In the genomic region with DNA sequence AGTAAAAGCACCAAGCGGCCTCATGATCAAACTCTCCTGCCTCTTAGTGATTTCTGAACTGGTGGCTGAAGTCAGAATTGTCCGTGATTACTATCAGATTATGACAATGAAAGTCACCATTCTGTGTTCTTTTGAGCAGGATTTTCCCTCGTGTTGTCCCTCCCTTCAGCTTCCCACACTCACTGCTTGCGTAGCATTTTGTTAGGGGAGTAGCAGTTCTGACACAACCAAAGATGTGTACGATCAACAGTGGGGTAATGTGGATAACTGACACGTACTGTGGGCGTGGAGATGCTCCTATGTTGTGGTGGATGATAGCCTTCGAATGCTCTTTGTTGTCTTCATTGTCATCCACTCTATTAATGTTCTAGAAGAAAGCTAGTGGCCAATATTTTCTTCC, we compare ENCODE assay signal across 17 cellular contexts.
A peak's percentile ranks its signal among the peaks of the same experiment; 100 is the strongest.
DNase-seq lines count a peak whose midpoint lies in the region; ATAC-seq and TF ChIP-seq lines count a peak whose summit lies in the region.
"Had no signal": no experiment of that assay in that cellular context is flagged by ENCODE, and none has a peak within 500 bp of the region (broad histone marks: within the 10 kb centered on the region; RNA-seq: fewer than 3 reads in every experiment).

No MANE protein-coding gene starts in this region.

- peak; percentile 27 for DNase-seq in stimulated activated CD4-positive, alpha-beta T cell treated with anti-CD3 and anti-CD28 coated beads, Interleukin-1b, Interleukin-23, amount 100 ng/mL, for 48 hours
- no peak for DNase-seq in stimulated activated CD4-positive, alpha-beta T cell treated with anti-CD3 and anti-CD28 coated beads, Interleukin-4, amount 100 ng/mL, for 4 hours
- DNase-seq in activated CD4-positive, alpha-beta T cell treated with anti-CD3 and anti-CD28 coated beads, Interleukin-2, amount 10 ng/mL, durations not matched to agents 7 days and 5 days, result no peak
- peak; percentile 35 to 47 (median 38) for DNase-seq in effector memory CD4-positive, alpha-beta T cell
- DNase-seq in testis (no peak), ovary (no peak)
- DNase-seq in activated CD4-positive, CD25-positive, alpha-beta regulatory T cell (lab: John Stamatoyannopoulos, UW), result no peak
- DNase-seq: amygdala, COR-L47, HCEC 1CT, heart right ventricle, islet precursor cell, NCI-H2171, NCI-H82 had no signal

- peaks cover 39% of the 10 kb centered on the region for H3K36me3 Mint-ChIP-seq in activated CD4-positive, alpha-beta T cell treated with anti-CD3 and anti-CD28 coated beads, Interleukin-2, amount 10 ng/mL, durations not matched to agents 7 days and 5 days (ENCODE audit: low read depth)

- 83 to 85% methylated on average over 8 of the region's 8 CpGs for WGBS in testis, 2 donors
- 93 to 97% (median 93%) methylated on average over 8 of the region's 8 CpGs for WGBS in ovary, 3 donors

- H3K27me3 Mint-ChIP-seq in activated CD4-positive, alpha-beta T cell treated with anti-CD3 and anti-CD28 coated beads, Interleukin-2, amount 10 ng/mL, durations not matched to agents 7 days and 5 days, result no peaks in the 10 kb centered on the region
- H3K27me3 Mint-ChIP-seq: memory B cell had no signal

- TF ChIP-seq POLR2A in testis (IDR thresholded peaks at IDR 0.05) (no peak), ovary (IDR thresholded peaks at IDR 0.05) (no peak)

- CTCF ChIA-PET in activated CD4-positive, alpha-beta T cell treated with anti-CD3 and anti-CD28 coated beads, Interleukin-2, amount 10 ng/mL, durations not matched to agents 7 days and 5 days (lab: Charles Lee), result interaction anchor here (0.6 to 1.7 kb wide), 2 partner anchors 26 to 59 kb away, joined by 5 to 8 read pairs; no protein-coding TSS in a partner anchor

- H3K36me3 ChIP-seq in effector memory CD4-positive, alpha-beta T cell (ENCODE audit: control insufficient read depth, insufficient read depth, low read length), result peaks cover 5% of the 10 kb centered on the region
- H3K36me3 ChIP-seq in testis (ENCODE audit: low read depth, missing control alignments), result no peaks in the 10 kb centered on the region
- H3K36me3 ChIP-seq in ovary, result no peaks in the 10 kb centered on the region

- TF ChIP-seq CTCF in testis (IDR thresholded peaks at IDR 0.05) (no peak), ovary (IDR thresholded peaks at IDR 0.05) (no peak)

- H3K27me3 ChIP-seq in effector memory CD4-positive, alpha-beta T cell (replicated peaks; ENCODE audit: control insufficient read depth, insufficient read depth, low read length, poor library complexity, severe bottlenecking), result no peaks in the 10 kb centered on the region
- H3K27me3 ChIP-seq in testis, result no peaks in the 10 kb centered on the region
- no peaks in the 10 kb centered on the region for H3K27me3 ChIP-seq in ovary
- H3K27me3 ChIP-seq: heart right ventricle had no signal

- no peak for TF ChIP-seq EP300 in ovary (IDR thresholded peaks at IDR 0.05)

- H3K9me3 ChIP-seq in effector memory CD4-positive, alpha-beta T cell (ENCODE audit: control insufficient read depth, low read length), result no peaks in the 10 kb centered on the region
- no peaks in the 10 kb centered on the region for H3K9me3 ChIP-seq in testis
- H3K9me3 ChIP-seq in ovary, result no peaks in the 10 kb centered on the region
- H3K9me3 ChIP-seq: heart right ventricle had no signal

- no peak overlapping the region for H3K4me3 Mint-ChIP-seq in activated CD4-positive, alpha-beta T cell treated with anti-CD3 and anti-CD28 coated beads, Interleukin-2, amount 10 ng/mL, durations not matched to agents 7 days and 5 days
- H3K4me3 Mint-ChIP-seq: memory B cell, neural crest cell had no signal

- peak overlapping the region; percentile 91 for H3K27ac Mint-ChIP-seq in activated CD4-positive, alpha-beta T cell treated with anti-CD3 and anti-CD28 coated beads, Interleukin-2, amount 10 ng/mL, durations not matched to agents 7 days and 5 days

- POLR2A ChIA-PET in activated CD4-positive, alpha-beta T cell treated with anti-CD3 and anti-CD28 coated beads, Interleukin-2, amount 10 ng/mL, durations not matched to agents 7 days and 5 days (lab: Charles Lee), result no interaction called here

- H3K9me3 Mint-ChIP-seq in activated CD4-positive, alpha-beta T cell treated with anti-CD3 and anti-CD28 coated beads, Interleukin-2, amount 10 ng/mL, durations not matched to agents 7 days and 5 days, result no peaks in the 10 kb centered on the region
- H3K9me3 Mint-ChIP-seq: memory B cell, neural crest cell had no signal

- peaks cover 90% of the 10 kb centered on the region for H3K4me1 Mint-ChIP-seq in activated CD4-positive, alpha-beta T cell treated with anti-CD3 and anti-CD28 coated beads, Interleukin-2, amount 10 ng/mL, durations not matched to agents 7 days and 5 days
- H3K4me1 Mint-ChIP-seq: neural crest cell had no signal

- H3K4me1 ChIP-seq in effector memory CD4-positive, alpha-beta T cell (ENCODE audit: control insufficient read depth, insufficient read depth, low read length, poor library complexity, severe bottlenecking), result peaks cover 74% of the 10 kb centered on the region
- H3K4me1 ChIP-seq in testis, result peaks cover 21% of the 10 kb centered on the region
- H3K4me1 ChIP-seq in ovary (ENCODE audit: insufficient read depth), result peaks cover 3% of the 10 kb centered on the region

- H3K27ac ChIP-seq in effector memory CD4-positive, alpha-beta T cell (ENCODE audit: insufficient read depth, low read length, poor library complexity, severe bottlenecking), result peak overlapping the region; percentile 52
- H3K27ac ChIP-seq in testis (peak overlapping the region; percentile 10 to 36), ovary (no peak overlapping the region)

- H3K4me3 ChIP-seq in effector memory CD4-positive, alpha-beta T cell (ENCODE audit: insufficient read depth, low read depth, low read length, poor library complexity, severe bottlenecking), result no peak overlapping the region
- H3K4me3 ChIP-seq in testis (no peak overlapping the region), ovary (no peak overlapping the region)
- H3K4me3 ChIP-seq: heart right ventricle had no signal

- intact Hi-C loops in testis (cut with DNase I; ENCODE audit: low total_unique reads), result no loop called here
- intact Hi-C loops in ovary (cut with DNase I), result no loop called here

- ATAC-seq in HG02588 (IDR thresholded peaks at IDR 0.05; ENCODE audit: unreplicated experiment), result no peak
- ATAC-seq: heart right ventricle had no signal

Comparison
In these comparisons a context has a peak if more than half of its experiments do, and no peak if none do; other contexts are left out.
1. DNase-seq: peak in stimulated activated CD4-positive, alpha-beta T cell treated with anti-CD3 and anti-CD28 coated beads, Interleukin-1b, Interleukin-23, amount 100 ng/mL, for 48 hours (single experiment) and effector memory CD4-positive, alpha-beta T cell (3 of 3); none in stimulated activated CD4-positive, alpha-beta T cell treated with anti-CD3 and anti-CD28 coated beads, Interleukin-4, amount 100 ng/mL, for 4 hours (0 of 2), activated CD4-positive, alpha-beta T cell treated with anti-CD3 and anti-CD28 coated beads, Interleukin-2, amount 10 ng/mL, durations not matched to agents 7 days and 5 days (single experiment), testis (single experiment), activated CD4-positive, CD25-positive, alpha-beta regulatory T cell (0 of 4) and ovary (0 of 5).
2. H3K27ac ChIP-seq: peak in effector memory CD4-positive, alpha-beta T cell (single experiment) and testis (2 of 2); none in ovary (0 of 2).